8 cellular contexts compared by ENCODE assay signal in genomic region chr14:60248697-60249314, GRCh38. TPM values are rescaled to one million over a fixed set of nuclear protein-coding genes. Genes with fewer than 3 reads are reported as not detected.
DNase-seq lines count a peak whose midpoint lies in the region; ATAC-seq and TF ChIP-seq lines count a peak whose summit lies in the region.

Gene PPM1A (plus strand): TSS chr14:60249221. CDS start chr14:60282704, 33,483 bp downstream.

- H3K27me3 ChIP-seq in GM06990 (replicated peaks; ENCODE audit: control insufficient read depth, insufficient read depth, low read length) (no peaks in the 10 kb centered on the region), SK-N-SH (ENCODE audit: insufficient read depth) (no peaks in the 10 kb centered on the region)

- CTCF ChIA-PET in SK-N-SH (lab: Yijun Ruan, JAX): interaction anchor here (0.9 to 1.7 kb wide), 4 partner anchors 37 to 101 kb away, joined by 3 to 7 read pairs (median 4); no protein-coding TSS in a partner anchor

- WGBS in SK-N-SH (ENCODE audit: low lambda C conversion rate): 0% methylated on average over 6 of the region's 73 CpGs

- TF ChIP-seq CTCF in GM06990 (IDR thresholded peaks at IDR 0.05; ENCODE audit: insufficient read depth, low read length, poor library complexity, severe bottlenecking): no peak
- no peak for TF ChIP-seq CTCF in NB4 (IDR thresholded peaks at IDR 0.05; ENCODE audit: low read depth, low read length)
- TF ChIP-seq CTCF in SK-N-SH (IDR thresholded peaks at IDR 0.05): no peak

- H3K9ac ChIP-seq in SK-N-SH: peak within 1 kb of the TSS; percentile 79

- H4K20me1 ChIP-seq in SK-N-SH (ENCODE audit: insufficient read depth): peaks cover 40% of the 10 kb centered on the region

- DNase-seq in GM06990 (ENCODE audit: extremely low read depth, insufficient read length) (peak; percentile 98), NB4 (ENCODE audit: low read depth) (peak; percentile 94), SK-N-SH (peak; percentile 96), globus pallidus (ENCODE audit: low spot score) (peak; percentile 96), nucleus accumbens (lab: John Stamatoyannopoulos, UW) (peak; percentile 21 to 96 (median 91)), superior temporal gyrus (ENCODE audit: extremely low spot score) (peak; percentile 95)
- DNase-seq in activated naive CD4-positive, alpha-beta T cell treated with anti-CD3 and anti-CD28 coated beads, Interleukin-2, amount 50 U/mL, for 16 hours: peak; percentile 96

- TF ChIP-seq POLR2A in NB4 (IDR thresholded peaks at IDR 0.05; ENCODE audit: extremely low read depth, insufficient read length): peak; percentile 91

- peak within 1 kb of the TSS; percentile 94 to 98 for H3K27ac ChIP-seq in SK-N-SH (ENCODE audit: low read depth in 2 of 2, low read length in 1 of 2)

- no peak for TF ChIP-seq RAD21 in SK-N-SH (IDR thresholded peaks at IDR 0.05; ENCODE audit: low read length)

- no peaks in the 10 kb centered on the region for H3K9me2 ChIP-seq in SK-N-SH

- H3K36me3 ChIP-seq in GM06990 (ENCODE audit: control insufficient read depth, insufficient read depth, low read length): no peaks in the 10 kb centered on the region
- H3K36me3 ChIP-seq in SK-N-SH (replicated peaks in 1 of 2; ENCODE audit: control insufficient read depth in 1 of 2, insufficient read depth in 2 of 2, low read length in 1 of 2): no peaks in the 10 kb centered on the region

- H3F3A ChIP-seq in SK-N-SH (replicated peaks; ENCODE audit: insufficient read depth): peaks cover 4% of the 10 kb centered on the region

- H3K4me3 ChIP-seq in GM06990 (replicated peaks; ENCODE audit: low read depth, low read length) (peak within 1 kb of the TSS; percentile 80), NB4 (ENCODE audit: low read depth, low read length) (peak within 1 kb of the TSS; percentile 92), SK-N-SH (ENCODE audit: low read depth in 2 of 2, low read length in 1 of 2) (peak within 1 kb of the TSS; percentile 78 to 82)

- peak within 1 kb of the TSS; percentile 62 for H2AFZ ChIP-seq in SK-N-SH (ENCODE audit: low read depth)

- peak; percentile 68 for ATAC-seq in HG02571 (IDR thresholded peaks at IDR 0.05; ENCODE audit: unreplicated experiment)

- peaks cover 40% of the 10 kb centered on the region for H3K79me2 ChIP-seq in SK-N-SH (ENCODE audit: insufficient read depth)

- H3K9me3 ChIP-seq in SK-N-SH: no peaks in the 10 kb centered on the region

- peaks cover 0 to 29% of the 10 kb centered on the region in 2 experiments; a peak in 3 of 4 replicates for H3K4me1 ChIP-seq in SK-N-SH (ENCODE audit: control insufficient read depth in 1 of 2, insufficient read depth in 2 of 2, low read depth in 1 of 2, low read length in 1 of 2)

- peak in 1 of 2 experiments; percentile 30; a peak in 1 of 4 replicates for TF ChIP-seq EP300 in SK-N-SH (IDR thresholded peaks at IDR 0.05; ENCODE audit: borderline replicate concordance in 1 of 2, low read depth in 1 of 2, low read length in 1 of 2)

- H3K4me2 ChIP-seq in SK-N-SH: peak within 1 kb of the TSS; percentile 92

- POLR2A ChIA-PET in SK-N-SH (lab: Yijun Ruan, JAX): interaction anchor here (0.6 to 1.6 kb wide), 7 partner anchors 34 to 1361 kb away, joined by 3 to 10 read pairs (median 3); partner anchors contain the start of gene DHRS7

TF ChIP-seq in SK-N-SH, 30 proteins besides CTCF, POLR2A, EP300 and RAD21:
- TF ChIP-seq SIN3A (IDR thresholded peaks at IDR 0.05; ENCODE audit: borderline replicate concordance, low read depth, low read length) (0 out of 2 replicates have a peak, but pooled peaks have one; percentile 21), PBX3 (IDR thresholded peaks at IDR 0.05) (peak; percentile 10; the same call in 1 of the 2 replicates), TAF1 (IDR thresholded peaks at IDR 0.05; ENCODE audit: borderline replicate concordance, low read depth, low read length) (peak; percentile 49), JUND (IDR thresholded peaks at IDR 0.05) (peak; percentile 24; the same call in 1 of the 2 replicates), NRF1 (IDR thresholded peaks at IDR 0.05; ENCODE audit: low read depth, low read length) (peak; percentile 50), RFX5 (IDR thresholded peaks at IDR 0.05; ENCODE audit: low read length) (peak; percentile 51; the same call in 1 of the 2 replicates), FOSL2 (IDR thresholded peaks at IDR 0.05; ENCODE audit: borderline replicate concordance, low read depth) (peak; percentile 27; the same call in 1 of the 2 replicates), REST (IDR thresholded peaks at IDR 0.05; ENCODE audit: low read depth, low read length) (no peak), IRF3 (IDR thresholded peaks at IDR 0.05; ENCODE audit: low read depth, low read length) (no peak), FOXM1 (IDR thresholded peaks at IDR 0.05; ENCODE audit: low read depth) (no peak), CHD2 (IDR thresholded peaks at IDR 0.05; ENCODE audit: low read length, partially characterized antibody) (peak; percentile 92), POLR2AphosphoS5 (IDR thresholded peaks at IDR 0.05; ENCODE audit: low read depth, low read length) (peak; percentile 92), TCF12 (IDR thresholded peaks at IDR 0.05) (0 out of 2 replicates have a peak, but pooled peaks have one; percentile 31), RXRA (IDR thresholded peaks at IDR 0.05; ENCODE audit: borderline replicate concordance, low read depth) (no peak), GABPA (IDR thresholded peaks at IDR 0.05; ENCODE audit: low read depth) (peak; percentile 41; the same call in 1 of the 2 replicates)

RNA-seq across cellular contexts. Expression of gene PPM1A, which starts in this region (rescaled TPM):
- 11.6 and 12.3 TPM in 2 replicates for polyA plus RNA-seq in SK-N-SH (2012; rRNA removed)
- 16.9 and 20.3 TPM in 2 replicates for polyA plus RNA-seq in SK-N-SH (2012; cell fraction: cytosol; rRNA removed)
- 12.0 and 30.7 TPM in 2 replicates for polyA plus RNA-seq in SK-N-SH (2012; cell fraction: nucleus; rRNA removed)

Comparison
In these comparisons a context has a peak if more than half of its experiments do, and no peak if none do; other contexts are left out.
1. Peak in every context shown above with its lines: DNase-seq, ATAC-seq, H3K4me3 ChIP-seq and H3K27ac ChIP-seq.